In the genomic region with DNA sequence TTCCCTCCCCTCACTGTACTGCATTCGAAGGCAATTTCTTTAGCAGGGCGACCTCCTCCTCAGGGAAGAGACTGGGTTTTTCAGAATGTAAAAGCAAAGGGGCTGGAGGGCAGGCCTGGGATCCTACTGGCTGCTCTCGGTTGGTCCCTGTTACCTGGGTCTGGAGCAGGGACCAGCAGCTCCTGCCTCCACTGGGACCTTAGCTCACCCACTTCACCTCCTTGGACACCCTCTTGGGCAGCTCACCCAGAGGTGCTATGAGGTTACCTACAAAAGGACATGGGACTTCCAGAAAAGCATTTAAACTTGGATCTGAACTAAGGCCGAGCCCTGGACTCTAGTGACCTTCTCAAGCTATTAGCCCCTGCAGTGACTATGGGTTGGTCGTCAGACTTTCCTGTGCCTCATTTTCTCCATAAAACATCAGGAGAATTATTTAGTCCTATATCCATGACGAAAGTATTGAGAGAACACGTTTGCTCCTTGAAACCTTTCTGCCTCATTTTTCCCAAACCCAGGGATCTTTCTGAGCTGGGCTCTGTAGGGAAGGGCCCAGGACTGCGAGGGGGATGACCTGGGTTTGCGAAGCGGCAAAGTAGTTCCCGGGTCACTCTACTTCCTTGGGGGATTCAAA, we compare ENCODE assay signal across 2 cellular contexts.
TF ChIP-seq lines count a peak whose summit lies in the region.

No MANE protein-coding gene starts in this region.

TF ChIP-seq in SK-N-SH, 30 proteins besides CTCF, POLR2A, EP300 and RAD21 (continued from another document):
- TF ChIP-seq GABPA (IDR thresholded peaks at IDR 0.05; ENCODE audit: low read depth): no peak
- TF ChIP-seq, protein P1, sequence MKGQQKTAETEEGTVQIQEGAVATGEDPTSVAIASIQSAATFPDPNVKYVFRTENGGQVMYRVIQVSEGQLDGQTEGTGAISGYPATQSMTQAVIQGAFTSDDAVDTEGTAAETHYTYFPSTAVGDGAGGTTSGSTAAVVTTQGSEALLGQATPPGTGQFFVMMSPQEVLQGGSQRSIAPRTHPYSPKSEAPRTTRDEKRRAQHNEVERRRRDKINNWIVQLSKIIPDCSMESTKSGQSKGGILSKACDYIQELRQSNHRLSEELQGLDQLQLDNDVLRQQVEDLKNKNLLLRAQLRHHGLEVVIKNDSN (IDR thresholded peaks at IDR 0.05; ENCODE audit: borderline replicate concordance, low read depth): no peak
- TF ChIP-seq, protein P2, sequence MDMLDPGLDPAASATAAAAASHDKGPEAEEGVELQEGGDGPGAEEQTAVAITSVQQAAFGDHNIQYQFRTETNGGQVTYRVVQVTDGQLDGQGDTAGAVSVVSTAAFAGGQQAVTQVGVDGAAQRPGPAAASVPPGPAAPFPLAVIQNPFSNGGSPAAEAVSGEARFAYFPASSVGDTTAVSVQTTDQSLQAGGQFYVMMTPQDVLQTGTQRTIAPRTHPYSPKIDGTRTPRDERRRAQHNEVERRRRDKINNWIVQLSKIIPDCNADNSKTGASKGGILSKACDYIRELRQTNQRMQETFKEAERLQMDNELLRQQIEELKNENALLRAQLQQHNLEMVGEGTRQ (IDR thresholded peaks at IDR 0.05; ENCODE audit: borderline replicate concordance, low read depth, low read length): no peak
- TF ChIP-seq NRF1 (IDR thresholded peaks at IDR 0.05; ENCODE audit: low read depth, low read length): no peak
- no peak for TF ChIP-seq TCF12 (IDR thresholded peaks at IDR 0.05)
- no peak for TF ChIP-seq EZH2phosphoT487 (IDR thresholded peaks at IDR 0.05; ENCODE audit: borderline replicate concordance, low read depth)
- TF ChIP-seq, protein P3, sequence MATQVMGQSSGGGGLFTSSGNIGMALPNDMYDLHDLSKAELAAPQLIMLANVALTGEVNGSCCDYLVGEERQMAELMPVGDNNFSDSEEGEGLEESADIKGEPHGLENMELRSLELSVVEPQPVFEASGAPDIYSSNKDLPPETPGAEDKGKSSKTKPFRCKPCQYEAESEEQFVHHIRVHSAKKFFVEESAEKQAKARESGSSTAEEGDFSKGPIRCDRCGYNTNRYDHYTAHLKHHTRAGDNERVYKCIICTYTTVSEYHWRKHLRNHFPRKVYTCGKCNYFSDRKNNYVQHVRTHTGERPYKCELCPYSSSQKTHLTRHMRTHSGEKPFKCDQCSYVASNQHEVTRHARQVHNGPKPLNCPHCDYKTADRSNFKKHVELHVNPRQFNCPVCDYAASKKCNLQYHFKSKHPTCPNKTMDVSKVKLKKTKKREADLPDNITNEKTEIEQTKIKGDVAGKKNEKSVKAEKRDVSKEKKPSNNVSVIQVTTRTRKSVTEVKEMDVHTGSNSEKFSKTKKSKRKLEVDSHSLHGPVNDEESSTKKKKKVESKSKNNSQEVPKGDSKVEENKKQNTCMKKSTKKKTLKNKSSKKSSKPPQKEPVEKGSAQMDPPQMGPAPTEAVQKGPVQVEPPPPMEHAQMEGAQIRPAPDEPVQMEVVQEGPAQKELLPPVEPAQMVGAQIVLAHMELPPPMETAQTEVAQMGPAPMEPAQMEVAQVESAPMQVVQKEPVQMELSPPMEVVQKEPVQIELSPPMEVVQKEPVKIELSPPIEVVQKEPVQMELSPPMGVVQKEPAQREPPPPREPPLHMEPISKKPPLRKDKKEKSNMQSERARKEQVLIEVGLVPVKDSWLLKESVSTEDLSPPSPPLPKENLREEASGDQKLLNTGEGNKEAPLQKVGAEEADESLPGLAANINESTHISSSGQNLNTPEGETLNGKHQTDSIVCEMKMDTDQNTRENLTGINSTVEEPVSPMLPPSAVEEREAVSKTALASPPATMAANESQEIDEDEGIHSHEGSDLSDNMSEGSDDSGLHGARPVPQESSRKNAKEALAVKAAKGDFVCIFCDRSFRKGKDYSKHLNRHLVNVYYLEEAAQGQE (IDR thresholded peaks at IDR 0.05; ENCODE audit: low read depth, low read length): no peak
- no peak for TF ChIP-seq YY1 (IDR thresholded peaks at IDR 0.05; ENCODE audit: low read depth)

TF ChIP-seq in SK-N-SH treated with all-trans-retinoic acid at 6 μM for 48 hours, 23 proteins besides CTCF, POLR2A, EP300 and RAD21 (continued from another document):
- TF ChIP-seq, protein P4, sequence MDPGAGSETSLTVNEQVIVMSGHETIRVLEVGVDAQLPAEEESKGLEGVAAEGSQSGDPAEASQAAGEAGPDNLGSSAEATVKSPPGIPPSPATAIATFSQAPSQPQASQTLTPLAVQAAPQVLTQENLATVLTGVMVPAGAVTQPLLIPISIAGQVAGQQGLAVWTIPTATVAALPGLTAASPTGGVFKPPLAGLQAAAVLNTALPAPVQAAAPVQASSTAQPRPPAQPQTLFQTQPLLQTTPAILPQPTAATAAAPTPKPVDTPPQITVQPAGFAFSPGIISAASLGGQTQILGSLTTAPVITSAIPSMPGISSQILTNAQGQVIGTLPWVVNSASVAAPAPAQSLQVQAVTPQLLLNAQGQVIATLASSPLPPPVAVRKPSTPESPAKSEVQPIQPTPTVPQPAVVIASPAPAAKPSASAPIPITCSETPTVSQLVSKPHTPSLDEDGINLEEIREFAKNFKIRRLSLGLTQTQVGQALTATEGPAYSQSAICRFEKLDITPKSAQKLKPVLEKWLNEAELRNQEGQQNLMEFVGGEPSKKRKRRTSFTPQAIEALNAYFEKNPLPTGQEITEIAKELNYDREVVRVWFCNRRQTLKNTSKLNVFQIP (CRISPR knock-in tag; IDR thresholded peaks at IDR 0.05; ENCODE audit: borderline replicate concordance, low read depth): no peak
- TF ChIP-seq ZFP3 (CRISPR knock-in tag; IDR thresholded peaks at IDR 0.05): no peak
- no peak for TF ChIP-seq ZNF70 (CRISPR knock-in tag; IDR thresholded peaks at IDR 0.05)
- no peak for TF ChIP-seq TCF4 (CRISPR knock-in tag; IDR thresholded peaks at IDR 0.05; ENCODE audit: borderline replicate concordance)
- no peak for TF ChIP-seq OSR1 (CRISPR knock-in tag; IDR thresholded peaks at IDR 0.05)
- no peak for TF ChIP-seq ARNTL (CRISPR knock-in tag; IDR thresholded peaks at IDR 0.05; ENCODE audit: borderline replicate concordance, low read depth)
- TF ChIP-seq TOX (CRISPR knock-in tag; IDR thresholded peaks at IDR 0.05; ENCODE audit: borderline replicate concordance): no peak
